In genomic region chr12:96101806-96102205, GRCh38 we compare ENCODE assay signal across 24 cellular contexts.
DNase-seq lines count a peak whose midpoint lies in the region; ATAC-seq, FAIRE-seq and TF ChIP-seq lines count a peak whose summit lies in the region.
"Had no signal": no experiment of that assay in that cellular context is flagged by ENCODE, and none has a peak within 500 bp of the region (broad histone marks: within the 10 kb centered on the region; RNA-seq: fewer than 3 reads in every experiment).

No MANE protein-coding gene starts in this region.

- H3K9me3 ChIP-seq in HepG2 (ENCODE audit: low read length) (no peaks in the 10 kb centered on the region), right lobe of liver (no peaks in the 10 kb centered on the region), spleen (no peaks in the 10 kb centered on the region)
- H3K9me3 ChIP-seq: A549, BE2C, Caco-2 had no signal

- H3K27me3 ChIP-seq in HepG2 (ENCODE audit: control insufficient read depth in 1 of 2, insufficient read depth in 2 of 2, low read length in 2 of 2) (peaks cover 2 to 5% of the 10 kb centered on the region in 2 experiments; a peak in 2 of 5 replicates), right lobe of liver (no peaks in the 10 kb centered on the region), spleen (replicated peaks in 1 of 7) (no peaks in the 10 kb centered on the region)
- H3K27me3 ChIP-seq: BE2C had no signal

- no peak overlapping the region for H3K27ac Mint-ChIP-seq in WTC11
- H3K27ac Mint-ChIP-seq: CD8-positive, alpha-beta T cell had no signal

- TF ChIP-seq POLR2A in HepG2 (IDR thresholded peaks at IDR 0.05; ENCODE audit: insufficient read depth in 1 of 2, low read depth in 2 of 2, low read length in 2 of 2) = no peak
- TF ChIP-seq POLR2A in right lobe of liver (IDR thresholded peaks at IDR 0.05) = no peak
- TF ChIP-seq POLR2A in spleen (IDR thresholded peaks at IDR 0.05) = no peak

- no peak overlapping the region for H2AFZ ChIP-seq in HepG2 (ENCODE audit: low read length)
- H2AFZ ChIP-seq: GM23248 had no signal

- no peaks in the 10 kb centered on the region for H3K79me2 ChIP-seq in HepG2 (ENCODE audit: insufficient read depth, low read length)

- H3K9me3 Mint-ChIP-seq in WTC11 = peaks cover 4% of the 10 kb centered on the region
- H3K9me3 Mint-ChIP-seq: CD8-positive, alpha-beta T cell had no signal

- H3K4me3 ChIP-seq in HepG2 (replicated peaks in 1 of 3; ENCODE audit: insufficient read depth in 1 of 3, low read depth in 2 of 3, low read length in 3 of 3) (no peak overlapping the region), right lobe of liver (no peak overlapping the region), spleen (no peak overlapping the region)
- H3K4me3 ChIP-seq: A549, GM23248 had no signal

- no peaks in the 10 kb centered on the region for H3K4me1 Mint-ChIP-seq in WTC11

- TF ChIP-seq CTCF in HepG2 (CRISPR knock-in tag; IDR thresholded peaks at IDR 0.05) (no peak), right lobe of liver (IDR thresholded peaks at IDR 0.05) (no peak), WTC11 (IDR thresholded peaks at IDR 0.05) (no peak), spleen (IDR thresholded peaks at IDR 0.05 in 8 of 11, conservative IDR thresholded peaks at IDR 0.05 in 3 of 11) (no peak)

- no peaks in the 10 kb centered on the region for H3K36me3 Mint-ChIP-seq in WTC11
- H3K36me3 Mint-ChIP-seq: CD8-positive, alpha-beta T cell had no signal

- TF ChIP-seq EP300 in HepG2 (IDR thresholded peaks at IDR 0.05; ENCODE audit: low read depth in 2 of 2, low read length in 2 of 2) = no peak
- TF ChIP-seq EP300 in HepG2 (CRISPR knock-in tag; IDR thresholded peaks at IDR 0.05; ENCODE audit: borderline replicate concordance) = no peak

- no peak overlapping the region for H3K27ac ChIP-seq in HepG2 (ENCODE audit: extremely low read length, insufficient read depth, low read length)
- no peak overlapping the region for H3K27ac ChIP-seq in right lobe of liver
- peak overlapping the region in 5 of 8 donors; percentile 13 to 77 (median 68) for H3K27ac ChIP-seq in spleen
- H3K27ac ChIP-seq: A549, C4-2B, GM23248 had no signal

- intact Hi-C loops in HepG2 (cut with micrococcal nuclease; ENCODE audit: unreplicated experiment) (no loop called here), right lobe of liver (cut with DNase I) (no loop called here), spleen (cut with DNase I; ENCODE audit: low total_unique reads) (no loop called here)

- CTCF ChIA-PET in HepG2 (lab: Yijun Ruan, JAX; ENCODE audit: low intra/inter-chr PET ratio, low total read pairs) = no interaction called here
- CTCF ChIA-PET in WTC11 (lab: Charles Lee) = interaction anchor here (0.7 to 1.1 kb wide), 2 partner anchors 113 to 224 kb away, joined by 4 read pairs; no protein-coding TSS in a partner anchor

- H3K4me2 ChIP-seq in HepG2 (ENCODE audit: low read depth, low read length) = no peak overlapping the region
- H3K4me2 ChIP-seq: A549 had no signal

- 90% methylated on average over 2 of the region's 2 CpGs for WGBS in HepG2 (ENCODE audit: low lambda C conversion rate)
- 100% methylated on average over 2 of the region's 2 CpGs for WGBS in right lobe of liver (ENCODE audit: insufficient coverage, low coverage, low lambda C conversion rate, missing lambda C conversion rate)
- WGBS in spleen, 5 donors = 92 to 96% (median 93%) methylated on average over 2 of the region's 2 CpGs

- no peak for TF ChIP-seq RAD21 in HepG2 (CRISPR knock-in tag; IDR thresholded peaks at IDR 0.05)

- no peaks in the 10 kb centered on the region for H3K27me3 Mint-ChIP-seq in WTC11 (ENCODE audit: low read depth)
- H3K27me3 Mint-ChIP-seq: CD4-positive, CD25-positive, alpha-beta regulatory T cell had no signal

- DNase-seq in HepG2 (ENCODE audit: low spot score) (no peak), right lobe of liver (no peak), WTC11 (ENCODE audit: low spot score) (no peak), spleen (no peak), NCI-H128 (lab: John Stamatoyannopoulos, UW; ENCODE audit: unreplicated experiment) (no peak)
- DNase-seq in activated CD4-positive, CD25-positive, alpha-beta regulatory T cell treated with anti-CD3 and anti-CD28 coated beads, Interleukin-2, amount 50 U/mL, for 72 hours = no peak
- DNase-seq: 8988T; ACHN; AML-193; BE2C; Caco-2; CD4-positive, CD25-positive, alpha-beta regulatory T cell; CD8-positive, alpha-beta T cell; DMS153; DND-41; GM23248; H7; HCEC 1CT had no signal

- no peaks in the 10 kb centered on the region for H4K20me1 ChIP-seq in HepG2 (ENCODE audit: insufficient read depth, low read length)

- no peak overlapping the region for H3K4me3 Mint-ChIP-seq in WTC11
- H3K4me3 Mint-ChIP-seq: CD4-positive, CD25-positive, alpha-beta regulatory T cell; CD8-positive, alpha-beta T cell had no signal

- FAIRE-seq in HepG2 (lab: Jason Lieb, UNC) = no peak
- FAIRE-seq: A549, GM12892, GM19239, H1 had no signal

- H3K4me1 ChIP-seq in HepG2 (ENCODE audit: insufficient read depth, low read length) (peaks cover 10% of the 10 kb centered on the region), right lobe of liver (no peaks in the 10 kb centered on the region), spleen (peaks cover 0 to 30% (median 16%) of the 10 kb centered on the region in 6 donors)
- H3K4me1 ChIP-seq: A549, Caco-2 had no signal

- no TSS peak for BruUV-seq in HepG2 (replicated peaks; lab: Mats Ljungman, UMichigan)

- no peaks in the 10 kb centered on the region for H3K36me3 ChIP-seq in HepG2 (replicated peaks in 1 of 2; ENCODE audit: control insufficient read depth in 1 of 2, insufficient read depth in 2 of 2, low read length in 2 of 2)
- no peaks in the 10 kb centered on the region for H3K36me3 ChIP-seq in right lobe of liver
- H3K36me3 ChIP-seq in spleen = no peaks in the 10 kb centered on the region
- H3K36me3 ChIP-seq: BE2C had no signal

- ATAC-seq in HepG2 (no peak), right lobe of liver (no peak), WTC11 (no peak), GM18907 (IDR thresholded peaks at IDR 0.05; ENCODE audit: unreplicated experiment) (no peak)
- ATAC-seq: A549; CD8-positive, alpha-beta T cell had no signal

- in situ Hi-C loops in HepG2 (cut with HindIII; ENCODE audit: extremely low pct_ligation_motif_present, low pct_unique_long_range_greater_than_20kb) = no loop called here

- H3K9ac ChIP-seq in HepG2 (ENCODE audit: insufficient read depth, low read depth, low read length) = no peak overlapping the region
- H3K9ac ChIP-seq: GM23248 had no signal

- POLR2A ChIA-PET in HepG2 (lab: Yijun Ruan, JAX) (no interaction called here), WTC11 (lab: Charles Lee) (no interaction called here)

TF ChIP-seq in HepG2, 621 proteins besides CTCF, POLR2A, EP300 and RAD21:
- no peak for TF ChIP-seq IRF2 (CRISPR knock-in tag; IDR thresholded peaks at IDR 0.05)
- peak; percentile 61; the same call in 1 of the 2 replicates for TF ChIP-seq ZNF121 (CRISPR knock-in tag; IDR thresholded peaks at IDR 0.05)
TF ChIP-seq in HepG2: peak in this region for 1.

TF ChIP-seq in WTC11, 78 proteins besides CTCF, POLR2A, EP300 and RAD21:
- no peak for TF ChIP-seq TEAD1 (CRISPR knock-in tag; IDR thresholded peaks at IDR 0.05)
- TF ChIP-seq ZNF121 (CRISPR knock-in tag; IDR thresholded peaks at IDR 0.05) = peak; percentile 60; the same call in 1 of the 2 replicates
TF ChIP-seq in WTC11: peak in this region for 1.

Comparison
In these comparisons a context has a peak if more than half of its experiments do, and no peak if none do; other contexts are left out.
1. H3K27ac ChIP-seq: peak in spleen (5 of 8); none in HepG2 (single experiment) and right lobe of liver (0 of 3).
2. Of the 50 proteins assayed by ChIP-seq in both HepG2 and WTC11: peak only in HepG2: none; only in WTC11: none; in both: ZNF121; in neither: 49.